In the genomic region with DNA sequence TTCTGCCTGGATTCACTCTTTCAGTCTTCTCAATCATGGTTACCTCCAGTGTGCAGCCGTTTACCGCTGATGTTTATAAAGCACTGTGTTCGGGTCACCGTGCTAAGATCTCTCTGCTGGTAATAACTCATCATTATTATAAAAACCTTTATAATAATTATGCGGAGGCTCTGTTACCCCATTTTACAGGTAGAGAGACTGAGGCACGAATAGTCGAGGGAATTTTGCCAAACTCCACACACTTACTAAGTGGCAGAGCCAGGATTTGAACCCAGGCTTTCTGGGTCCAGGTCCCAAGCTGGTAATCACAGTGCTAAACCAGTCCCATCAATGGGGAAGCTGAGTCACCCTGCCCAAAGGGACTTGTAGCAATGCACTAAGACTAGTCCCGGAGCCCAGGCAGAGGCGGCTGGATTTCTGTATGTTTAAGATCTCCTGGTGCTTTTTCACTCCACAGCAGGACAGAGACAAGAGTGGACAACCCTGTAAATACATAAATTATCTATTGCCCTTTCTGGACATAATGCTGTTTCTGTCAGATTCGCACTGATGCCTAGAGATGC, we compare ENCODE assay signal across 26 cellular contexts. TPM values are rescaled to one million over a fixed set of nuclear protein-coding genes. Genes with fewer than 3 reads are reported as not detected.
DNase-seq lines count a peak whose midpoint lies in the region; ATAC-seq and TF ChIP-seq lines count a peak whose summit lies in the region.
"Had no signal": no experiment of that assay in that cellular context is flagged by ENCODE, and none has a peak within 500 bp of the region (broad histone marks: within the 10 kb centered on the region; RNA-seq: fewer than 3 reads in every experiment).

No MANE protein-coding gene starts in this region.

- no peak overlapping the region for H2AK9ac ChIP-seq in IMR-90 (replicated peaks; ENCODE audit: low read depth, low read length, poor library complexity)

- no peak for TF ChIP-seq POLR2A in IMR-90 (IDR thresholded peaks at IDR 0.05; ENCODE audit: low read depth, low read length)
- TF ChIP-seq POLR2A in spleen (IDR thresholded peaks at IDR 0.05) = no peak

- H3K27me3 ChIP-seq in IMR-90 (ENCODE audit: control insufficient read depth, insufficient read depth, low read length) = no peaks in the 10 kb centered on the region
- no peaks in the 10 kb centered on the region for H3K27me3 ChIP-seq in spleen (replicated peaks in 1 of 7)
- H3K27me3 ChIP-seq: uterus had no signal

- peaks cover 44 to 88% of the 10 kb centered on the region in 2 experiments for H3K79me1 ChIP-seq in IMR-90 (ENCODE audit: low read depth in 1 of 2, low read length in 2 of 2)

- H3K4me2 ChIP-seq in IMR-90 (ENCODE audit: low read depth, low read length) = no peak overlapping the region
- H3K4me2 ChIP-seq: SK-N-SH had no signal

- H2BK15ac ChIP-seq in IMR-90 (ENCODE audit: low read depth, low read length) = peak overlapping the region; percentile 97; the same call in 1 of the 3 replicates

- CTCF ChIA-PET in activated CD8-positive, alpha-beta T cell treated with anti-CD3 and anti-CD28 coated beads, Interleukin-2, amount 10 ng/mL, durations not matched to agents 7 days and 5 days (lab: Charles Lee) = interaction anchor here (1.9 to 4.6 kb wide), 3 partner anchors 15 to 42 kb away, joined by 5 to 84 read pairs (median 26); no protein-coding TSS in a partner anchor
- CTCF ChIA-PET in activated CD8-positive, alpha-beta T cell treated with anti-CD3 and anti-CD28 coated beads for 36 hours (lab: Charles Lee) = interaction anchor here (1.0 kb wide), 1 partner anchor 44 kb away, joined by 3 read pairs; no protein-coding TSS in a partner anchor
- CTCF ChIA-PET in IMR-90 (lab: Yijun Ruan, JAX) = interaction anchor here (0.6 kb wide), 1 partner anchor 1113 kb away, joined by 3 read pairs; no protein-coding TSS in a partner anchor

- peak overlapping the region; percentile 28 for H3K27ac Mint-ChIP-seq in activated CD8-positive, alpha-beta T cell treated with anti-CD3 and anti-CD28 coated beads, Interleukin-2, amount 10 ng/mL, durations not matched to agents 7 days and 5 days
- H3K27ac Mint-ChIP-seq in activated CD8-positive, alpha-beta T cell treated with anti-CD3 and anti-CD28 coated beads for 36 hours = no peak overlapping the region
- H3K27ac Mint-ChIP-seq in endothelial cell (ENCODE audit: unreplicated experiment) = peak overlapping the region; percentile 16
- no peak overlapping the region for H3K27ac Mint-ChIP-seq in activated T-cell treated with anti-CD3 and anti-CD28 coated beads, Interleukin-2, amount 50 U/mL, for 72 hours
- H3K27ac Mint-ChIP-seq: progenitor cell of endocrine pancreas; stimulated activated naive CD8-positive, alpha-beta T cell treated with anti-CD3 and anti-CD28 coated beads, Interleukin-15, Interleukin-2, amounts not matched to agents 100 ng/mL and 50 ng/mL, for 24 hours had no signal

- peak overlapping the region; percentile 76 for H4K91ac ChIP-seq in IMR-90 (ENCODE audit: insufficient read depth, low read depth, low read length)

- H3K4me3 ChIP-seq in IMR-90 (ENCODE audit: insufficient read depth, low read depth, low read length) (no peak overlapping the region), spleen (no peak overlapping the region)
- H3K4me3 ChIP-seq: GM12878, uterus had no signal

- no peaks in the 10 kb centered on the region for H3K27me3 Mint-ChIP-seq in activated CD8-positive, alpha-beta T cell treated with anti-CD3 and anti-CD28 coated beads, Interleukin-2, amount 10 ng/mL, durations not matched to agents 7 days and 5 days (ENCODE audit: low read depth)
- H3K27me3 Mint-ChIP-seq in activated CD8-positive, alpha-beta T cell treated with anti-CD3 and anti-CD28 coated beads for 36 hours = no peaks in the 10 kb centered on the region
- H3K27me3 Mint-ChIP-seq in endothelial cell (ENCODE audit: unreplicated experiment) = peaks cover 20% of the 10 kb centered on the region
- no peaks in the 10 kb centered on the region for H3K27me3 Mint-ChIP-seq in activated T-cell treated with anti-CD3 and anti-CD28 coated beads, Interleukin-2, amount 50 U/mL, for 72 hours (ENCODE audit: low read depth)
- H3K27me3 Mint-ChIP-seq: effector memory CD8-positive, alpha-beta T cell; memory B cell; naive thymus-derived CD4-positive, alpha-beta T cell; progenitor cell of endocrine pancreas; stimulated activated naive CD8-positive, alpha-beta T cell treated with anti-CD3 and anti-CD28 coated beads, Interleukin-15, Interleukin-2, amounts not matched to agents 100 ng/mL and 50 ng/mL, for 24 hours had no signal

- H3K36me3 ChIP-seq in IMR-90 (ENCODE audit: control insufficient read depth, insufficient read depth, low read length) (peaks cover 18% of the 10 kb centered on the region), spleen (peaks cover 0 to 30% (median 9%) of the 10 kb centered on the region in 6 donors)
- H3K36me3 ChIP-seq: uterus had no signal

- POLR2A ChIA-PET in activated CD8-positive, alpha-beta T cell treated with anti-CD3 and anti-CD28 coated beads, Interleukin-2, amount 10 ng/mL, durations not matched to agents 7 days and 5 days (lab: Charles Lee) = no interaction called here
- POLR2A ChIA-PET in activated CD8-positive, alpha-beta T cell treated with anti-CD3 and anti-CD28 coated beads for 36 hours (lab: Charles Lee) = interaction anchor here (1.2 kb wide), 1 partner anchor 10 kb away, joined by 3 read pairs; no protein-coding TSS in a partner anchor
- POLR2A ChIA-PET in IMR-90 (lab: Charles Lee; ENCODE audit: unreplicated experiment) = no interaction called here

- no peak overlapping the region for H2AFZ ChIP-seq in IMR-90 (replicated peaks; ENCODE audit: low read length, poor library complexity)

- H3K9me3 Mint-ChIP-seq in activated CD8-positive, alpha-beta T cell treated with anti-CD3 and anti-CD28 coated beads, Interleukin-2, amount 10 ng/mL, durations not matched to agents 7 days and 5 days (ENCODE audit: insufficient read depth) = no peaks in the 10 kb centered on the region
- H3K9me3 Mint-ChIP-seq in activated CD8-positive, alpha-beta T cell treated with anti-CD3 and anti-CD28 coated beads for 36 hours = no peaks in the 10 kb centered on the region
- H3K9me3 Mint-ChIP-seq in endothelial cell (ENCODE audit: unreplicated experiment) = no peaks in the 10 kb centered on the region
- no peaks in the 10 kb centered on the region for H3K9me3 Mint-ChIP-seq in activated T-cell treated with anti-CD3 and anti-CD28 coated beads, Interleukin-2, amount 50 U/mL, for 72 hours
- H3K9me3 Mint-ChIP-seq: effector memory CD8-positive, alpha-beta T cell; memory B cell; stimulated activated naive CD8-positive, alpha-beta T cell treated with anti-CD3 and anti-CD28 coated beads, Interleukin-15, Interleukin-2, amounts not matched to agents 100 ng/mL and 50 ng/mL, for 24 hours had no signal

- BruUV-seq in IMR-90 (replicated peaks; lab: Mats Ljungman, UMichigan) = no TSS peak

- H3K56ac ChIP-seq in IMR-90 (ENCODE audit: extremely low read depth, insufficient read depth, low read length) = no peak overlapping the region

- H3K9me1 ChIP-seq in IMR-90 (ENCODE audit: insufficient read depth, low read length) = peaks cover 36% of the 10 kb centered on the region

- no peak overlapping the region for H3K4me3 Mint-ChIP-seq in activated CD8-positive, alpha-beta T cell treated with anti-CD3 and anti-CD28 coated beads, Interleukin-2, amount 10 ng/mL, durations not matched to agents 7 days and 5 days
- no peak overlapping the region for H3K4me3 Mint-ChIP-seq in activated CD8-positive, alpha-beta T cell treated with anti-CD3 and anti-CD28 coated beads for 36 hours
- peak overlapping the region; percentile 38 for H3K4me3 Mint-ChIP-seq in endothelial cell (ENCODE audit: unreplicated experiment)
- no peak overlapping the region for H3K4me3 Mint-ChIP-seq in activated T-cell treated with anti-CD3 and anti-CD28 coated beads, Interleukin-2, amount 50 U/mL, for 72 hours
- H3K4me3 Mint-ChIP-seq: effector memory CD8-positive, alpha-beta T cell; memory B cell; naive thymus-derived CD4-positive, alpha-beta T cell; stimulated activated naive CD8-positive, alpha-beta T cell treated with anti-CD3 and anti-CD28 coated beads, Interleukin-15, Interleukin-2, amounts not matched to agents 100 ng/mL and 50 ng/mL, for 24 hours had no signal

- 87% methylated on average over 2 of the region's 10 CpGs; no CpG with 5 or more reads in 1 of the 2 experiments for WGBS in IMR-90 (ENCODE audit: extremely low coverage in 2 of 2, insufficient read length in 1 of 2), 2 experiments
- 95 to 97% (median 96%) methylated on average over 10 of the region's 10 CpGs for WGBS in spleen, 5 donors

- no peak for TF ChIP-seq RAD21 in IMR-90 (IDR thresholded peaks at IDR 0.05; ENCODE audit: low read length)

- ATAC-seq in activated CD8-positive, alpha-beta T cell treated with anti-CD3 and anti-CD28 coated beads, Interleukin-2, amount 10 ng/mL, durations not matched to agents 7 days and 5 days = no peak
- ATAC-seq in activated CD8-positive, alpha-beta T cell treated with anti-CD3 and anti-CD28 coated beads for 36 hours = no peak
- no peak for ATAC-seq in IMR-90 (ENCODE audit: low read depth)
- no peak for ATAC-seq in activated T-cell treated with anti-CD3 and anti-CD28 coated beads, Interleukin-2, amount 50 U/mL, for 72 hours (replicated peaks in 1 of 2)
- ATAC-seq: effector memory CD8-positive, alpha-beta T cell; GM12878; naive thymus-derived CD4-positive, alpha-beta T cell had no signal

- no peak for DNase-seq in activated CD8-positive, alpha-beta T cell treated with anti-CD3 and anti-CD28 coated beads, Interleukin-2, amount 10 ng/mL, durations not matched to agents 7 days and 5 days
- DNase-seq in activated CD8-positive, alpha-beta T cell treated with anti-CD3 and anti-CD28 coated beads for 36 hours = no peak
- DNase-seq in IMR-90 (no peak), endothelial cell (ENCODE audit: low spot score) (no peak), spleen (peak; percentile 47), NCI-H1105 (lab: John Stamatoyannopoulos, UW) (no peak), GM19238 (ENCODE audit: insufficient read length, low spot score) (no peak)
- DNase-seq in activated T-cell treated with anti-CD3 and anti-CD28 coated beads, Interleukin-2, amount 50 U/mL, for 72 hours = no peak
- DNase-seq: activated gamma-delta T cell treated with Interleukin-2 at 50 U/mL for 16 hours; amniotic stem cell; C1 segment of cervical spinal cord; DMS153; effector memory CD8-positive, alpha-beta T cell; H7; hypothalamus; MV-4-11; naive thymus-derived CD4-positive, alpha-beta T cell; NCI-H2081; NCI-H524; SK-N-SH; T1000 had no signal

- intact Hi-C loops in activated CD8-positive, alpha-beta T cell treated with anti-CD3 and anti-CD28 coated beads for 36 hours (cut with micrococcal nuclease) = loop anchor here (5.0 kb wide), 1 partner anchor 47 kb away; the partner anchor contains the start of gene SYNJ2
- intact Hi-C loops in IMR-90 (cut with micrococcal nuclease) = no loop called here
- intact Hi-C loops in spleen (cut with DNase I; ENCODE audit: low total_unique reads) = no loop called here

- peaks cover 41% of the 10 kb centered on the region for H3K36me3 Mint-ChIP-seq in activated CD8-positive, alpha-beta T cell treated with anti-CD3 and anti-CD28 coated beads, Interleukin-2, amount 10 ng/mL, durations not matched to agents 7 days and 5 days (ENCODE audit: low read depth)
- peaks cover 24% of the 10 kb centered on the region for H3K36me3 Mint-ChIP-seq in activated CD8-positive, alpha-beta T cell treated with anti-CD3 and anti-CD28 coated beads for 36 hours (ENCODE audit: low read depth)
- H3K36me3 Mint-ChIP-seq in endothelial cell (ENCODE audit: low read depth, unreplicated experiment) = peaks cover 29% of the 10 kb centered on the region
- peaks cover 3% of the 10 kb centered on the region in 2 donors for H3K36me3 Mint-ChIP-seq in activated T-cell treated with anti-CD3 and anti-CD28 coated beads, Interleukin-2, amount 50 U/mL, for 72 hours (ENCODE audit: insufficient read depth in 2 of 2)

- no peak overlapping the region; the same call in 1 of the 2 replicates for H3K18ac ChIP-seq in IMR-90 (ENCODE audit: low read depth, low read length)

- 0 out of 2 replicates have a peak overlapping the region, but pooled peaks have one; percentile 6 for H4K5ac ChIP-seq in IMR-90 (ENCODE audit: low read depth, low read length)

- dilution Hi-C loops in IMR-90 (cut with HindIII; ENCODE audit: low sequenced_read_pairs, unreplicated experiment) = no loop called here

- H3K4ac ChIP-seq in IMR-90 (ENCODE audit: low read depth, low read length) = peak overlapping the region; percentile 93

- peak overlapping the region; percentile 18 to 73; a peak in 2 of 4 replicates for H4K8ac ChIP-seq in IMR-90 (ENCODE audit: low read depth in 2 of 2, low read length in 2 of 2)

- peak overlapping the region; percentile 93 for H2AK5ac ChIP-seq in IMR-90 (ENCODE audit: low read depth, low read length)

- no peaks in the 10 kb centered on the region for H3K9me3 ChIP-seq in IMR-90 (ENCODE audit: control insufficient read depth, insufficient read depth, low read length)
- no peaks in the 10 kb centered on the region for H3K9me3 ChIP-seq in spleen
- H3K9me3 ChIP-seq: SK-N-SH, uterus had no signal

- H3K23ac ChIP-seq in IMR-90 (ENCODE audit: low read depth, low read length) = no peak overlapping the region

- H3K14ac ChIP-seq in IMR-90 (replicated peaks; ENCODE audit: low read depth, low read length) = no peak overlapping the region

- H3K27ac ChIP-seq in IMR-90 (ENCODE audit: insufficient read depth, low read length) (no peak overlapping the region), spleen (no peak overlapping the region)

- peak overlapping the region; percentile 50 for H2BK120ac ChIP-seq in IMR-90 (ENCODE audit: low read depth, low read length)

- no peak overlapping the region for H3K9ac ChIP-seq in IMR-90 (ENCODE audit: low read depth, low read length)
- H3K9ac ChIP-seq: SK-N-SH had no signal

- H2BK20ac ChIP-seq in IMR-90 (ENCODE audit: low read depth, low read length) = peak overlapping the region; percentile 42

- H3K4me1 ChIP-seq in IMR-90 (ENCODE audit: control insufficient read depth, insufficient read depth, low read length) (peaks cover 56% of the 10 kb centered on the region), spleen (peaks cover 26 to 71% (median 49%) of the 10 kb centered on the region in 6 donors)

- peak overlapping the region; percentile 5 for H2BK5ac ChIP-seq in IMR-90 (ENCODE audit: low read depth, low read length, poor library complexity, severe bottlenecking)

- TF ChIP-seq CTCF in activated CD8-positive, alpha-beta T cell treated with anti-CD3 and anti-CD28 coated beads for 36 hours (IDR thresholded peaks at IDR 0.05) = no peak
- TF ChIP-seq CTCF in IMR-90 (conservative IDR thresholded peaks at IDR 0.05; ENCODE audit: low read depth, low read length) = no peak
- no peak for TF ChIP-seq CTCF in endothelial cell (IDR thresholded peaks at IDR 0.05; ENCODE audit: unreplicated experiment)
- TF ChIP-seq CTCF in spleen (IDR thresholded peaks at IDR 0.05 in 8 of 11, conservative IDR thresholded peaks at IDR 0.05 in 3 of 11) = no peak

- in situ Hi-C loops in IMR-90 (cut with MboI; ENCODE audit: low sequenced_read_pairs) = no loop called here

- no peaks in the 10 kb centered on the region for H4K20me1 ChIP-seq in IMR-90 (ENCODE audit: insufficient read depth, low read length)

- peaks cover 63% of the 10 kb centered on the region for H3K4me1 Mint-ChIP-seq in activated CD8-positive, alpha-beta T cell treated with anti-CD3 and anti-CD28 coated beads, Interleukin-2, amount 10 ng/mL, durations not matched to agents 7 days and 5 days (ENCODE audit: low read depth)
- H3K4me1 Mint-ChIP-seq in activated CD8-positive, alpha-beta T cell treated with anti-CD3 and anti-CD28 coated beads for 36 hours (ENCODE audit: low read depth) = peaks cover 43% of the 10 kb centered on the region
- peaks cover 40% of the 10 kb centered on the region for H3K4me1 Mint-ChIP-seq in endothelial cell (ENCODE audit: unreplicated experiment)
- H3K4me1 Mint-ChIP-seq in activated T-cell treated with anti-CD3 and anti-CD28 coated beads, Interleukin-2, amount 50 U/mL, for 72 hours (ENCODE audit: low read depth) = peaks cover 43% of the 10 kb centered on the region

RNA-seq across cellular contexts. Expression of gene SYNJ2, which starts 48.1 kb away (rescaled TPM):
- total RNA-seq in activated CD8-positive, alpha-beta T cell treated with anti-CD3 and anti-CD28 coated beads, Interleukin-2, amount 10 ng/mL, durations not matched to agents 7 days and 5 days = 10 to 100 TPM; 38.2 to 38.5 TPM
- 10 to 100 TPM; 27.7 to 28.5 TPM for total RNA-seq in activated CD8-positive, alpha-beta T cell treated with anti-CD3 and anti-CD28 coated beads for 36 hours
- 43.3 and 45.2 TPM in 2 replicates for total RNA-seq in IMR-90 (2012; rRNA removed)
- 40.8 and 45.6 TPM in 2 replicates for polyA plus RNA-seq in IMR-90 (2012; rRNA removed)
- 21.2 and 29.0 TPM in 2 replicates for polyA plus RNA-seq in IMR-90 (2012; cell fraction: cytosol; rRNA removed)
- 45.7 and 64.6 TPM in 2 replicates for polyA plus RNA-seq in IMR-90 (2012; cell fraction: nucleus; rRNA removed; ENCODE audit: low replicate concordance)
- 33.7 TPM for total RNA-seq in endothelial cell (ENCODE audit: unreplicated experiment)
- 10 to 100 TPM in 5 of 7 donors, 1 to 10 TPM in 2; 6.7 to 34.0 (median 11.9) TPM for total RNA-seq in spleen
- polyA plus RNA-seq in spleen = 1 to 10 TPM; 2.4 to 2.8 (median 2.6) TPM
- 10 to 100 TPM; 22.6 to 29.8 TPM for total RNA-seq in activated T-cell treated with anti-CD3 and anti-CD28 coated beads, Interleukin-2, amount 50 U/mL, for 72 hours

Comparison
In these comparisons a context has a peak if more than half of its experiments do, and no peak if none do; other contexts are left out.
1. H3K27ac Mint-ChIP-seq: peak in activated CD8-positive, alpha-beta T cell treated with anti-CD3 and anti-CD28 coated beads, Interleukin-2, amount 10 ng/mL, durations not matched to agents 7 days and 5 days (single experiment) and endothelial cell (single experiment); none in activated CD8-positive, alpha-beta T cell treated with anti-CD3 and anti-CD28 coated beads for 36 hours (single experiment) and activated T-cell treated with anti-CD3 and anti-CD28 coated beads, Interleukin-2, amount 50 U/mL, for 72 hours (single experiment).